Comparison of ENCODE assay signal across 22 cellular contexts in the genomic region with DNA sequence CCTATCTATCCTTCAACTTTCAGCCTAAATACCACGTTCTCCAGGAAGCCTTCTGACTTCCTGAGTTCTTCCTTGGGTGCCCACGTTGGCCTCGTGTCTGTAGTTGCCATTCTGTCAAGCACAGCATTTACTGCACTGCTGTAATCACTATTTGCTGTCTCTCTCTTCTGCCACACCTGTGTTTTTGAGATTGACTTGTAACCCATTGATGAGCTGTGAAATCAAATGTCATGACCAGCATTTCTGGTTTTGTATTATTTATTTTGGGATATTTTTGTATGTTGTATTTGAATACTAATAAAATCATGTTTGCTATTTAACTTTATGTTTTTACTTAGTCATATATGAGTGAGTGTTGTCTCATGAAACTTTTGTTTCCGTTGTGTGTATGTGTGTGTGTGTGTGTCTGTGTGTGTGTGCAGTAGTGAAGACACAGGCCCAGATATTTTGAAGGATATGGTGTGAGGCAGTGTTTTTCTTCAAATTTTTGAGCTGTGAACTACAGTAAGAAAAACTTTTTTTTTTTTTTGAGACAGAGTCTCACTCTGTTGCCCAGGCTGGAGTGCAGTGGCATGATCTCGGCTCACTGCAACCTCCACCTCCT.
DNase-seq lines count a peak whose midpoint lies in the region; ATAC-seq, FAIRE-seq and TF ChIP-seq lines count a peak whose summit lies in the region.
"Had no signal": no experiment of that assay in that cellular context is flagged by ENCODE, and none has a peak within 500 bp of the region (broad histone marks: within the 10 kb centered on the region; RNA-seq: fewer than 3 reads in every experiment).

No MANE protein-coding gene starts in this region.

- no TSS peak for BruUV-seq in K562 (replicated peaks; lab: Mats Ljungman, UMichigan)

- peaks cover 17 to 34% (median 22%) of the 10 kb centered on the region in 10 experiments for H3K4me1 ChIP-seq in BLaER1 treated with 17β-estradiol and CSF1 and Interleukin-3, amounts not matched to agents 10 nM and 100 nM
- H3K4me1 ChIP-seq in Karpas-422 (ENCODE audit: low read length) = peaks cover 81% of the 10 kb centered on the region
- H3K4me1 ChIP-seq in K562 (replicated peaks in 1 of 2; ENCODE audit: control insufficient read depth in 2 of 2, insufficient read depth in 2 of 2, low read length in 2 of 2) = peaks cover 22 to 26% of the 10 kb centered on the region in 2 experiments; a peak in 4 of 5 replicates

- no peak overlapping the region for H3K9ac ChIP-seq in BLaER1 treated with 17β-estradiol and CSF1 and Interleukin-3, amounts not matched to agents 10 nM and 100 nM
- H3K9ac ChIP-seq in Karpas-422 (ENCODE audit: low read length) (peak overlapping the region; percentile 42), K562 (ENCODE audit: insufficient read depth in 1 of 2, low read depth in 2 of 2, low read length in 2 of 2) (no peak overlapping the region)

- intact Hi-C loops in K562 (cut with micrococcal nuclease) = no loop called here

- no peak for TF ChIP-seq POLR2A in K562 (conservative IDR thresholded peaks at IDR 0.05)

- no peak for TF ChIP-seq CTCF in K562 (IDR thresholded peaks at IDR 0.05 in 2 of 3, conservative IDR thresholded peaks at IDR 0.05 in 1 of 3; ENCODE audit: insufficient read depth in 2 of 3, low read depth in 1 of 3, low read length in 3 of 3)
- no peak for TF ChIP-seq CTCF in mesothelial cell of epicardium (IDR thresholded peaks at IDR 0.05; ENCODE audit: unreplicated experiment)

- no peaks in the 10 kb centered on the region for H3K9me3 Mint-ChIP-seq in mesothelial cell of epicardium
- no peaks in the 10 kb centered on the region for H3K9me3 Mint-ChIP-seq in activated CD4-positive, alpha-beta T cell treated with anti-CD3 and anti-CD28 coated beads, Interleukin-2, amount 10 ng/mL, durations not matched to agents 7 days and 5 days
- H3K9me3 Mint-ChIP-seq: CD4-positive, alpha-beta T cell; GM23338 had no signal

- peaks cover 18% of the 10 kb centered on the region for H3K4me1 Mint-ChIP-seq in mesothelial cell of epicardium
- no peaks in the 10 kb centered on the region for H3K4me1 Mint-ChIP-seq in activated CD4-positive, alpha-beta T cell treated with anti-CD3 and anti-CD28 coated beads, Interleukin-2, amount 10 ng/mL, durations not matched to agents 7 days and 5 days
- H3K4me1 Mint-ChIP-seq: B cell had no signal

- DNase-seq in Karpas-422 = peak; percentile 37
- no peak for DNase-seq in K562 (ENCODE audit: extremely low read depth in 1 of 4, low spot score in 3 of 4)
- no peak for DNase-seq in mesothelial cell of epicardium (ENCODE audit: low spot score in 2 of 2, unreplicated experiment in 2 of 2)
- DNase-seq in NAMALWA (ENCODE audit: low spot score) = no peak
- no peak for DNase-seq in activated CD4-positive, alpha-beta T cell treated with anti-CD3 and anti-CD28 coated beads, Interleukin-2, amount 10 ng/mL, durations not matched to agents 7 days and 5 days
- DNase-seq: Caco-2; CD4-positive, alpha-beta T cell; GF-D8; Kasumi-1; MM.1S; NCI-H1092 treated with DMSO at 0.1 percent for 48 hours; NCI-H2081 treated with DMSO at 0.1 percent for 48 hours; NCI-H446 treated with DMSO at 0.1 percent for 48 hours; NK-92 treated with Interleukin-12 subunit alpha and Interleukin-12 subunit beta, amount 100 ng/mL, for 24 hours; OCI-M1; T-helper 1 cell had no signal

- POLR2A ChIA-PET in K562 (lab: Yijun Ruan, JAX) = interaction anchor here (0.8 to 1.6 kb wide), 6 partner anchors 17 to 138 kb away, joined by 3 to 5 read pairs (median 4); no protein-coding TSS in a partner anchor
- POLR2A ChIA-PET in activated CD4-positive, alpha-beta T cell treated with anti-CD3 and anti-CD28 coated beads, Interleukin-2, amount 10 ng/mL, durations not matched to agents 7 days and 5 days (lab: Charles Lee) = no interaction called here

- H4K20me1 ChIP-seq in BLaER1 treated with 17β-estradiol and CSF1 and Interleukin-3, amounts not matched to agents 10 nM and 100 nM = no peaks in the 10 kb centered on the region
- H4K20me1 ChIP-seq in Karpas-422 (ENCODE audit: insufficient read depth, low read depth, low read length) = no peaks in the 10 kb centered on the region
- no peaks in the 10 kb centered on the region for H4K20me1 ChIP-seq in K562 (replicated peaks; ENCODE audit: control insufficient read depth, insufficient read depth, low read length)

- H3K4me2 ChIP-seq in BLaER1 treated with 17β-estradiol and CSF1 and Interleukin-3, amounts not matched to agents 10 nM and 100 nM = peak overlapping the region in 7 of 11 experiments; percentile 6 to 35 (median 18); a peak in 7 of 22 replicates
- H3K4me2 ChIP-seq in Karpas-422 (ENCODE audit: low read depth, low read length, poor library complexity, severe bottlenecking) (peak overlapping the region; percentile 78), K562 (ENCODE audit: insufficient read depth, low read length) (no peak overlapping the region)
- H3K4me2 ChIP-seq: GM23338 had no signal

- no peaks in the 10 kb centered on the region for H3K9me2 ChIP-seq in Karpas-422 (replicated peaks; ENCODE audit: insufficient read depth, low read length)

- H3K9me1 ChIP-seq in K562 (ENCODE audit: control insufficient read depth, insufficient read depth, low read length) = no peaks in the 10 kb centered on the region

- H3K36me3 Mint-ChIP-seq in mesothelial cell of epicardium = no peaks in the 10 kb centered on the region
- no peaks in the 10 kb centered on the region for H3K36me3 Mint-ChIP-seq in activated CD4-positive, alpha-beta T cell treated with anti-CD3 and anti-CD28 coated beads, Interleukin-2, amount 10 ng/mL, durations not matched to agents 7 days and 5 days (ENCODE audit: low read depth)

- 49% methylated on average over 4 of the region's 5 CpGs for WGBS in K562 (ENCODE audit: insufficient coverage, low coverage, missing lambda C conversion rate)

- H3K4me3 ChIP-seq in BLaER1 treated with 17β-estradiol and CSF1 and Interleukin-3, amounts not matched to agents 10 nM and 100 nM = no peak overlapping the region
- H3K4me3 ChIP-seq in Karpas-422 (ENCODE audit: low read length) = peak overlapping the region; percentile 59
- no peak overlapping the region for H3K4me3 ChIP-seq in K562
- H3K4me3 ChIP-seq: GM23338 had no signal

- H3K27ac ChIP-seq in BLaER1 treated with 17β-estradiol and CSF1 and Interleukin-3, amounts not matched to agents 10 nM and 100 nM = no peak overlapping the region
- H3K27ac ChIP-seq in Karpas-422 (ENCODE audit: low read length) = peak overlapping the region; percentile 83; the same call in 1 of the 2 replicates
- H3K27ac ChIP-seq in K562 (ENCODE audit: extremely low read depth, low read depth, low read length) = no peak overlapping the region

- H3K79me2 ChIP-seq in Karpas-422 (ENCODE audit: low read length) (no peaks in the 10 kb centered on the region), K562 (ENCODE audit: control insufficient read depth, insufficient read depth, low read length) (no peaks in the 10 kb centered on the region)

- no peaks in the 10 kb centered on the region for H3K9me3 ChIP-seq in BLaER1 treated with 17β-estradiol and CSF1 and Interleukin-3, amounts not matched to agents 10 nM and 100 nM (replicated peaks in 1 of 11)
- no peaks in the 10 kb centered on the region for H3K9me3 ChIP-seq in Karpas-422 (ENCODE audit: low read length)
- H3K9me3 ChIP-seq in K562 (replicated peaks; ENCODE audit: control insufficient read depth, insufficient read depth, low read depth, low read length) = no peaks in the 10 kb centered on the region
- H3K9me3 ChIP-seq: Caco-2 had no signal

- TF ChIP-seq RAD21 in K562 (CRISPR knock-in tag; conservative IDR thresholded peaks at IDR 0.05 in 1 of 2, IDR thresholded peaks at IDR 0.05 in 1 of 2) = no peak

- no peaks in the 10 kb centered on the region for H3K36me3 ChIP-seq in BLaER1 treated with 17β-estradiol and CSF1 and Interleukin-3, amounts not matched to agents 10 nM and 100 nM
- H3K36me3 ChIP-seq in Karpas-422 (ENCODE audit: insufficient read depth, low read length) (no peaks in the 10 kb centered on the region), K562 (ENCODE audit: control insufficient read depth, insufficient read depth, low read length) (no peaks in the 10 kb centered on the region)

- no peaks in the 10 kb centered on the region for H3K27me3 ChIP-seq in BLaER1 treated with 17β-estradiol and CSF1 and Interleukin-3, amounts not matched to agents 10 nM and 100 nM
- H3K27me3 ChIP-seq in Karpas-422 (ENCODE audit: low read length) = no peaks in the 10 kb centered on the region
- H3K27me3 ChIP-seq in K562 (ENCODE audit: control insufficient read depth in 2 of 2, insufficient read depth in 2 of 2, low read length in 2 of 2) = no peaks in the 10 kb centered on the region

- H3K27me3 Mint-ChIP-seq in mesothelial cell of epicardium (ENCODE audit: low read depth) = no peaks in the 10 kb centered on the region
- no peaks in the 10 kb centered on the region for H3K27me3 Mint-ChIP-seq in activated CD4-positive, alpha-beta T cell treated with anti-CD3 and anti-CD28 coated beads, Interleukin-2, amount 10 ng/mL, durations not matched to agents 7 days and 5 days

- CTCF ChIA-PET in K562 (lab: Yijun Ruan, JAX; ENCODE audit: low intra/inter-chr PET ratio) = interaction anchor here (0.9 kb wide), 1 partner anchor 21 kb away, joined by 3 read pairs; no protein-coding TSS in a partner anchor
- CTCF ChIA-PET in activated CD4-positive, alpha-beta T cell treated with anti-CD3 and anti-CD28 coated beads, Interleukin-2, amount 10 ng/mL, durations not matched to agents 7 days and 5 days (lab: Charles Lee) = interaction anchor here (0.7 to 4.4 kb wide), 4 partner anchors 16 to 203 kb away, joined by 3 to 17 read pairs (median 4); no protein-coding TSS in a partner anchor

- TF ChIP-seq EP300 in K562 (IDR thresholded peaks at IDR 0.05; ENCODE audit: low read length) = no peak

- no peak for FAIRE-seq in K562 (lab: Jason Lieb, UNC)
- FAIRE-seq: GM19239 had no signal

- H3K27ac Mint-ChIP-seq in mesothelial cell of epicardium = peak overlapping the region; percentile 28
- no peak overlapping the region for H3K27ac Mint-ChIP-seq in activated CD4-positive, alpha-beta T cell treated with anti-CD3 and anti-CD28 coated beads, Interleukin-2, amount 10 ng/mL, durations not matched to agents 7 days and 5 days
- H3K27ac Mint-ChIP-seq: B cell; CD4-positive, alpha-beta T cell; GM23338 had no signal

- H2AFZ ChIP-seq in Karpas-422 (ENCODE audit: low read length) (peak overlapping the region; percentile 77; the same call in 1 of the 2 replicates), K562 (ENCODE audit: low read depth, low read length) (peak overlapping the region; percentile 47; the same call in 1 of the 2 replicates)
- H2AFZ ChIP-seq: GM23338 had no signal

- H3K4me3 Mint-ChIP-seq in mesothelial cell of epicardium = no peak overlapping the region
- no peak overlapping the region for H3K4me3 Mint-ChIP-seq in activated CD4-positive, alpha-beta T cell treated with anti-CD3 and anti-CD28 coated beads, Interleukin-2, amount 10 ng/mL, durations not matched to agents 7 days and 5 days
- H3K4me3 Mint-ChIP-seq: B cell; CD4-positive, alpha-beta T cell; GM23338 had no signal

- in situ Hi-C loops in K562 (cut with MboI) = no loop called here

- ATAC-seq in K562 (no peak), GM19395 (IDR thresholded peaks at IDR 0.05; ENCODE audit: unreplicated experiment) (no peak)
- ATAC-seq in activated CD4-positive, CD25-positive, alpha-beta regulatory T cell treated with anti-CD3 and anti-CD28 coated beads, Interleukin-2, amount 50 U/mL, for 24 hours = no peak
